Comparison of ENCODE assay signal across 7 cellular contexts in genomic region chr10:12550994-12551393, GRCh38.
"Had no signal": no experiment of that assay in that cellular context is flagged by ENCODE, and none has a peak within 500 bp of the region (broad histone marks: within the 10 kb centered on the region; RNA-seq: fewer than 3 reads in every experiment).

No MANE protein-coding gene starts in this region.

- H3K27ac ChIP-seq: HL-60 had no signal

- DNase-seq: H9, HCEC 1CT, HFFc6, KBM-7 had no signal

- ATAC-seq: GM23338, HepG2 had no signal

- H3K4me3 ChIP-seq: GM23338 had no signal
